Comparison of ENCODE assay signal across 1 cellular context in genomic region chr7:104207731-104208420, GRCh38.
TF ChIP-seq lines count a peak whose summit lies in the region.

Gene ORC5, minus strand, starts transcription at chr7:104208013. Its CDS starts 109 bp downstream, at chr7:104207904.

TF ChIP-seq in HepG2, 621 proteins besides CTCF, POLR2A, EP300 and RAD21 (continued from another document and continues in another):
- TF ChIP-seq, protein P1, sequence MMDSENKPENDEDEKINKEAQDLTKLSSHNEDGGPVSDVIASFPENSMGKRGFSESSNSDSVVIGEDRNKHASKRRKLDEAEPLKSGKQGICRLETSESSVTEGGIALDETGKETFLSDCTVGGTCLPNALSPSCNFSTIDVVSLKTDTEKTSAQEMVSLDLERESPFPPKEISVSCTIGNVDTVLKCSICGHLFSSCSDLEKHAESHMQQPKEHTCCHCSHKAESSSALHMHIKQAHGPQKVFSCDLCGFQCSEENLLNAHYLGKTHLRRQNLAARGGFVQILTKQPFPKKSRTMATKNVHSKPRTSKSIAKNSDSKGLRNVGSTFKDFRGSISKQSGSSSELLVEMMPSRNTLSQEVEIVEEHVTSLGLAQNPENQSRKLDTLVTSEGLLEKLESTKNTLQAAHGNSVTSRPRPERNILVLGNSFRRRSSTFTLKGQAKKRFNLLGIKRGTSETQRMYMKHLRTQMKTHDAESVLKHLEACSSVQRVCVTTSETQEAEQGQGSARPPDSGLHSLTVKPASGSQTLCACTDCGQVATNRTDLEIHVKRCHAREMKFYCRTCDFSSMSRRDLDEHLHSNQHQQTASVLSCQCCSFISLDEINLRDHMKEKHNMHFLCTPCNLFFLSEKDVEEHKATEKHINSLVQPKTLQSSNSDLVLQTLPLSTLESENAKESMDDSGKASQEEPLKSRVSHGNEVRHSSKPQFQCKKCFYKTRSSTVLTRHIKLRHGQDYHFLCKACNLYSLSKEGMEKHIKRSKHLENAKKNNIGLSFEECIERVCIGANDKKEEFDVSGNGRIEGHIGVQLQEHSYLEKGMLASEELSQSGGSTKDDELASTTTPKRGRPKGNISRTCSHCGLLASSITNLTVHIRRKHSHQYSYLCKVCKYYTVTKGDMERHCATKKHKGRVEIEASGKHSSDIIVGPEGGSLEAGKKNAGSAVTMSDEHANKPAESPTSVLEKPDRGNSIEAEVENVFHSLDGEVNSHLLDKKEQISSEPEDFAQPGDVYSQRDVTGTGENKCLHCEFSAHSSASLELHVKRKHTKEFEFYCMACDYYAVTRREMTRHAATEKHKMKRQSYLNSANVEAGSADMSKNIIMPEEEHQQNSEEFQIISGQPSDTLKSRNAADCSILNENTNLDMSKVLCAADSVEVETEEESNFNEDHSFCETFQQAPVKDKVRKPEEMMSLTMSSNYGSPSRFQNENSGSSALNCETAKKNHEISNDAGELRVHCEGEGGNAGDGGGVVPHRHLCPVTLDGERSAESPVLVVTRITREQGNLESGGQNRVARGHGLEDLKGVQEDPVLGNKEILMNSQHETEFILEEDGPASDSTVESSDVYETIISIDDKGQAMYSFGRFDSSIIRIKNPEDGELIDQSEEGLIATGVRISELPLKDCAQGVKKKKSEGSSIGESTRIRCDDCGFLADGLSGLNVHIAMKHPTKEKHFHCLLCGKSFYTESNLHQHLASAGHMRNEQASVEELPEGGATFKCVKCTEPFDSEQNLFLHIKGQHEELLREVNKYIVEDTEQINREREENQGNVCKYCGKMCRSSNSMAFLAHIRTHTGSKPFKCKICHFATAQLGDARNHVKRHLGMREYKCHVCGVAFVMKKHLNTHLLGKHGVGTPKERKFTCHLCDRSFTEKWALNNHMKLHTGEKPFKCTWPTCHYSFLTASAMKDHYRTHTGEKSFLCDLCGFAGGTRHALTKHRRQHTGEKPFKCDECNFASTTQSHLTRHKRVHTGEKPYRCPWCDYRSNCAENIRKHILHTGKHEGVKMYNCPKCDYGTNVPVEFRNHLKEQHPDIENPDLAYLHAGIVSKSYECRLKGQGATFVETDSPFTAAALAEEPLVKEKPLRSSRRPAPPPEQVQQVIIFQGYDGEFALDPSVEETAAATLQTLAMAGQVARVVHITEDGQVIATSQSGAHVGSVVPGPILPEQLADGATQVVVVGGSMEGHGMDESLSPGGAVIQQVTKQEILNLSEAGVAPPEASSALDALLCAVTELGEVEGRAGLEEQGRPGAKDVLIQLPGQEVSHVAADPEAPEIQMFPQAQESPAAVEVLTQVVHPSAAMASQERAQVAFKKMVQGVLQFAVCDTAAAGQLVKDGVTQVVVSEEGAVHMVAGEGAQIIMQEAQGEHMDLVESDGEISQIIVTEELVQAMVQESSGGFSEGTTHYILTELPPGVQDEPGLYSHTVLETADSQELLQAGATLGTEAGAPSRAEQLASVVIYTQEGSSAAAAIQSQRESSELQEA (CRISPR knock-in tag; IDR thresholded peaks at IDR 0.05; ENCODE audit: not compliant biosample characterization), result no peak
- TF ChIP-seq, protein P2, sequence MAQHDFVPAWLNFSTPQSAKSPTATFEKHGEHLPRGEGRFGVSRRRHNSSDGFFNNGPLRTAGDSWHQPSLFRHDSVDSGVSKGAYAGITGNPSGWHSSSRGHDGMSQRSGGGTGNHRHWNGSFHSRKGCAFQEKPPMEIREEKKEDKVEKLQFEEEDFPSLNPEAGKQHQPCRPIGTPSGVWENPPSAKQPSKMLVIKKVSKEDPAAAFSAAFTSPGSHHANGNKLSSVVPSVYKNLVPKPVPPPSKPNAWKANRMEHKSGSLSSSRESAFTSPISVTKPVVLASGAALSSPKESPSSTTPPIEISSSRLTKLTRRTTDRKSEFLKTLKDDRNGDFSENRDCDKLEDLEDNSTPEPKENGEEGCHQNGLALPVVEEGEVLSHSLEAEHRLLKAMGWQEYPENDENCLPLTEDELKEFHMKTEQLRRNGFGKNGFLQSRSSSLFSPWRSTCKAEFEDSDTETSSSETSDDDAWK (CRISPR knock-in tag; IDR thresholded peaks at IDR 0.05), result no peak
- TF ChIP-seq, protein P3, sequence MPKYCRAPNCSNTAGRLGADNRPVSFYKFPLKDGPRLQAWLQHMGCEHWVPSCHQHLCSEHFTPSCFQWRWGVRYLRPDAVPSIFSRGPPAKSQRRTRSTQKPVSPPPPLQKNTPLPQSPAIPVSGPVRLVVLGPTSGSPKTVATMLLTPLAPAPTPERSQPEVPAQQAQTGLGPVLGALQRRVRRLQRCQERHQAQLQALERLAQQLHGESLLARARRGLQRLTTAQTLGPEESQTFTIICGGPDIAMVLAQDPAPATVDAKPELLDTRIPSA (CRISPR knock-in tag; IDR thresholded peaks at IDR 0.05; ENCODE audit: borderline replicate concordance), result 0 out of 2 replicates have a peak, but pooled peaks have one; percentile 39
- TF ChIP-seq SIN3A (IDR thresholded peaks at IDR 0.05; ENCODE audit: borderline replicate concordance, low read depth, low read length) (peak; percentile 46; the same call in 1 of the 2 replicates), ATF2 (CRISPR knock-in tag; IDR thresholded peaks at IDR 0.05) (no peak; the same call in 1 of the 2 replicates), MYC (CRISPR knock-in tag; IDR thresholded peaks at IDR 0.05; ENCODE audit: borderline replicate concordance) (peak; percentile 93), SRSF4 (IDR thresholded peaks at IDR 0.05; ENCODE audit: low read depth, low read length, poor library complexity, severe bottlenecking) (no peak), JARID2 (CRISPR knock-in tag; IDR thresholded peaks at IDR 0.05; ENCODE audit: insufficient replicate concordance) (no peak), HHEX (CRISPR knock-in tag; IDR thresholded peaks at IDR 0.05) (no peak), SMARCC2 (IDR thresholded peaks at IDR 0.05) (no peak), DNMT3B (CRISPR knock-in tag; conservative IDR thresholded peaks at IDR 0.05) (no peak), STAT5B (CRISPR knock-in tag; IDR thresholded peaks at IDR 0.05) (no peak), MLLT10 (CRISPR knock-in tag; IDR thresholded peaks at IDR 0.05) (no peak), ZNF225 (CRISPR knock-in tag; IDR thresholded peaks at IDR 0.05) (peak; percentile 68; the same call in 1 of the 2 replicates), XBP1 (CRISPR knock-in tag; IDR thresholded peaks at IDR 0.05) (peak; percentile 76; the same call in 1 of the 2 replicates), KMT2A (CRISPR knock-in tag; IDR thresholded peaks at IDR 0.05) (peak; percentile 95), CCDC6 (CRISPR knock-in tag; IDR thresholded peaks at IDR 0.05) (peak; percentile 55; the same call in 1 of the 2 replicates), PCBP1 (IDR thresholded peaks at IDR 0.05; ENCODE audit: borderline replicate concordance, low read depth, low read length) (no peak), SRY (CRISPR knock-in tag; IDR thresholded peaks at IDR 0.05) (peak; percentile 96), ZNF777 (CRISPR knock-in tag; IDR thresholded peaks at IDR 0.05) (no peak), SP5 (CRISPR knock-in tag; IDR thresholded peaks at IDR 0.05; ENCODE audit: borderline replicate concordance, low read depth) (peak; percentile 59; the same call in 1 of the 2 replicates), SNAI1 (CRISPR knock-in tag; IDR thresholded peaks at IDR 0.05; ENCODE audit: borderline replicate concordance) (0 out of 2 replicates have a peak, but pooled peaks have one; percentile 49), CHCHD3 (CRISPR knock-in tag; IDR thresholded peaks at IDR 0.05) (0 out of 2 replicates have a peak, but pooled peaks have one; percentile 31), U2AF1 (optimal IDR thresholded peaks at IDR 0.05; ENCODE audit: low read depth, low read length) (peak; percentile 62), TCF7L2 (IDR thresholded peaks at IDR 0.05; ENCODE audit: low read depth, low read length) (no peak), ZIK1 (CRISPR knock-in tag; IDR thresholded peaks at IDR 0.05; ENCODE audit: borderline replicate concordance, low read depth) (no peak), NCOR1 (IDR thresholded peaks at IDR 0.05; ENCODE audit: borderline replicate concordance, low read length) (no peak), ONECUT2 (CRISPR knock-in tag; IDR thresholded peaks at IDR 0.05) (no peak), ARID2 (CRISPR knock-in tag; IDR thresholded peaks at IDR 0.05; ENCODE audit: borderline replicate concordance) (no peak), CC2D1A (CRISPR knock-in tag; IDR thresholded peaks at IDR 0.05) (no peak), ZNF30 (CRISPR knock-in tag; IDR thresholded peaks at IDR 0.05) (0 out of 2 replicates have a peak, but pooled peaks have one; percentile 58), IRX3 (CRISPR knock-in tag; IDR thresholded peaks at IDR 0.05; ENCODE audit: borderline replicate concordance, low read depth) (no peak), SOX6 (IDR thresholded peaks at IDR 0.05) (no peak), SOX6 (CRISPR knock-in tag; IDR thresholded peaks at IDR 0.05) (peak; percentile 51), ZNF501 (CRISPR knock-in tag; IDR thresholded peaks at IDR 0.05) (peak; percentile 96), ZNF703 (CRISPR knock-in tag; IDR thresholded peaks at IDR 0.05; ENCODE audit: borderline replicate concordance) (no peak), KDM5B (CRISPR knock-in tag; IDR thresholded peaks at IDR 0.05; ENCODE audit: borderline replicate concordance) (peak; percentile 79; the same call in 1 of the 2 replicates), FOXA1 (IDR thresholded peaks at IDR 0.05) (no peak), FOXA1 (CRISPR knock-in tag; IDR thresholded peaks at IDR 0.05) (no peak), MED8 (CRISPR knock-in tag; IDR thresholded peaks at IDR 0.05; ENCODE audit: insufficient replicate concordance) (peak; percentile 69), ZSCAN21 (CRISPR knock-in tag; IDR thresholded peaks at IDR 0.05; ENCODE audit: borderline replicate concordance) (peak; percentile 88), POLR2AphosphoS5 (IDR thresholded peaks at IDR 0.05; ENCODE audit: low read depth, low read length) (peak; percentile 96)
- TF ChIP-seq, protein P4, sequence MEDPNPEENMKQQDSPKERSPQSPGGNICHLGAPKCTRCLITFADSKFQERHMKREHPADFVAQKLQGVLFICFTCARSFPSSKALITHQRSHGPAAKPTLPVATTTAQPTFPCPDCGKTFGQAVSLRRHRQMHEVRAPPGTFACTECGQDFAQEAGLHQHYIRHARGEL (CRISPR knock-in tag; IDR thresholded peaks at IDR 0.05), result peak; percentile 51; the same call in 1 of the 2 replicates
- TF ChIP-seq, protein P5, sequence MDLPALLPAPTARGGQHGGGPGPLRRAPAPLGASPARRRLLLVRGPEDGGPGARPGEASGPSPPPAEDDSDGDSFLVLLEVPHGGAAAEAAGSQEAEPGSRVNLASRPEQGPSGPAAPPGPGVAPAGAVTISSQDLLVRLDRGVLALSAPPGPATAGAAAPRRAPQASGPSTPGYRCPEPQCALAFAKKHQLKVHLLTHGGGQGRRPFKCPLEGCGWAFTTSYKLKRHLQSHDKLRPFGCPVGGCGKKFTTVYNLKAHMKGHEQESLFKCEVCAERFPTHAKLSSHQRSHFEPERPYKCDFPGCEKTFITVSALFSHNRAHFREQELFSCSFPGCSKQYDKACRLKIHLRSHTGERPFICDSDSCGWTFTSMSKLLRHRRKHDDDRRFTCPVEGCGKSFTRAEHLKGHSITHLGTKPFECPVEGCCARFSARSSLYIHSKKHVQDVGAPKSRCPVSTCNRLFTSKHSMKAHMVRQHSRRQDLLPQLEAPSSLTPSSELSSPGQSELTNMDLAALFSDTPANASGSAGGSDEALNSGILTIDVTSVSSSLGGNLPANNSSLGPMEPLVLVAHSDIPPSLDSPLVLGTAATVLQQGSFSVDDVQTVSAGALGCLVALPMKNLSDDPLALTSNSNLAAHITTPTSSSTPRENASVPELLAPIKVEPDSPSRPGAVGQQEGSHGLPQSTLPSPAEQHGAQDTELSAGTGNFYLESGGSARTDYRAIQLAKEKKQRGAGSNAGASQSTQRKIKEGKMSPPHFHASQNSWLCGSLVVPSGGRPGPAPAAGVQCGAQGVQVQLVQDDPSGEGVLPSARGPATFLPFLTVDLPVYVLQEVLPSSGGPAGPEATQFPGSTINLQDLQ (CRISPR knock-in tag; IDR thresholded peaks at IDR 0.05), result no peak
- TF ChIP-seq, protein P6, sequence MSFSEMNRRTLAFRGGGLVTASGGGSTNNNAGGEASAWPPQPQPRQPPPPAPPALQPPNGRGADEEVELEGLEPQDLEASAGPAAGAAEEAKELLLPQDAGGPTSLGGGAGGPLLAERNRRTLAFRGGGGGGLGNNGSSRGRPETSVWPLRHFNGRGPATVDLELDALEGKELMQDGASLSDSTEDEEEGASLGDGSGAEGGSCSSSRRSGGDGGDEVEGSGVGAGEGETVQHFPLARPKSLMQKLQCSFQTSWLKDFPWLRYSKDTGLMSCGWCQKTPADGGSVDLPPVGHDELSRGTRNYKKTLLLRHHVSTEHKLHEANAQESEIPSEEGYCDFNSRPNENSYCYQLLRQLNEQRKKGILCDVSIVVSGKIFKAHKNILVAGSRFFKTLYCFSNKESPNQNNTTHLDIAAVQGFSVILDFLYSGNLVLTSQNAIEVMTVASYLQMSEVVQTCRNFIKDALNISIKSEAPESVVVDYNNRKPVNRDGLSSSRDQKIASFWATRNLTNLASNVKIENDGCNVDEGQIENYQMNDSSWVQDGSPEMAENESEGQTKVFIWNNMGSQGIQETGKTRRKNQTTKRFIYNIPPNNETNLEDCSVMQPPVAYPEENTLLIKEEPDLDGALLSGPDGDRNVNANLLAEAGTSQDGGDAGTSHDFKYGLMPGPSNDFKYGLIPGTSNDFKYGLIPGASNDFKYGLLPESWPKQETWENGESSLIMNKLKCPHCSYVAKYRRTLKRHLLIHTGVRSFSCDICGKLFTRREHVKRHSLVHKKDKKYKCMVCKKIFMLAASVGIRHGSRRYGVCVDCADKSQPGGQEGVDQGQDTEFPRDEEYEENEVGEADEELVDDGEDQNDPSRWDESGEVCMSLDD (CRISPR knock-in tag; IDR thresholded peaks at IDR 0.05; ENCODE audit: borderline replicate concordance), result no peak
- TF ChIP-seq, protein P7, sequence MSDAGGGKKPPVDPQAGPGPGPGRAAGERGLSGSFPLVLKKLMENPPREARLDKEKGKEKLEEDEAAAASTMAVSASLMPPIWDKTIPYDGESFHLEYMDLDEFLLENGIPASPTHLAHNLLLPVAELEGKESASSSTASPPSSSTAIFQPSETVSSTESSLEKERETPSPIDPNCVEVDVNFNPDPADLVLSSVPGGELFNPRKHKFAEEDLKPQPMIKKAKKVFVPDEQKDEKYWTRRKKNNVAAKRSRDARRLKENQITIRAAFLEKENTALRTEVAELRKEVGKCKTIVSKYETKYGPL (CRISPR knock-in tag; IDR thresholded peaks at IDR 0.05), result no peak
- TF ChIP-seq, protein P8, sequence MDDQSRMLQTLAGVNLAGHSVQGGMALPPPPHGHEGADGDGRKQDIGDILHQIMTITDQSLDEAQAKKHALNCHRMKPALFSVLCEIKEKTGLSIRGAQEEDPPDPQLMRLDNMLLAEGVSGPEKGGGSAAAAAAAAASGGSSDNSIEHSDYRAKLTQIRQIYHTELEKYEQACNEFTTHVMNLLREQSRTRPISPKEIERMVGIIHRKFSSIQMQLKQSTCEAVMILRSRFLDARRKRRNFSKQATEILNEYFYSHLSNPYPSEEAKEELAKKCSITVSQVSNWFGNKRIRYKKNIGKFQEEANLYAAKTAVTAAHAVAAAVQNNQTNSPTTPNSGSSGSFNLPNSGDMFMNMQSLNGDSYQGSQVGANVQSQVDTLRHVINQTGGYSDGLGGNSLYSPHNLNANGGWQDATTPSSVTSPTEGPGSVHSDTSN (CRISPR knock-in tag; IDR thresholded peaks at IDR 0.05; ENCODE audit: borderline replicate concordance), result no peak
